14 cellular contexts compared by ENCODE assay signal in genomic region chr6:152246554-152247337, GRCh38.
DNase-seq lines count a peak whose midpoint lies in the region; ATAC-seq and TF ChIP-seq lines count a peak whose summit lies in the region.
"Had no signal": no experiment of that assay in that cellular context is flagged by ENCODE, and none has a peak within 500 bp of the region (broad histone marks: within the 10 kb centered on the region; RNA-seq: fewer than 3 reads in every experiment).

No MANE protein-coding gene starts in this region.

- DNase-seq in fibroblast of lung (ENCODE audit: low read depth in 2 of 2) (peak; percentile 32 to 42), myocyte (ENCODE audit: low read depth) (peak; percentile 56), vagina (ENCODE audit: extremely low spot score in 2 of 2) (no peak), HuH-7 (ENCODE audit: low spot score) (no peak), NCI-H82 treated with DMSO at 0.1 percent for 48 hours (lab: John Stamatoyannopoulos, UW; ENCODE audit: unreplicated experiment) (no peak)
- DNase-seq: activated naive CD4-positive, alpha-beta T cell treated with anti-CD3 and anti-CD28 coated beads for 36 hours; EL; MM.1S; NCI-H1930; small intestine; WERI-Rb-1 had no signal

- no peaks in the 10 kb centered on the region for H3K79me2 ChIP-seq in fibroblast of lung (ENCODE audit: control insufficient read depth, insufficient read depth, low read length)

- no peaks in the 10 kb centered on the region for H4K20me1 ChIP-seq in fibroblast of lung (ENCODE audit: control insufficient read depth, extremely low read depth, insufficient read depth, low read length)

- ATAC-seq in HG02588 (IDR thresholded peaks at IDR 0.05; ENCODE audit: unreplicated experiment), result no peak

- H3K27me3 ChIP-seq in fibroblast of lung (ENCODE audit: control insufficient read depth, insufficient read depth, low read length), result no peaks in the 10 kb centered on the region
- no peaks in the 10 kb centered on the region for H3K27me3 ChIP-seq in vagina

- H3K27ac ChIP-seq in angular gyrus (ENCODE audit: low read depth, low read length) (peak overlapping the region; percentile 24), fibroblast of lung (ENCODE audit: insufficient read depth, low read length) (no peak overlapping the region), vagina (peak overlapping the region; percentile 76)
- H3K27ac ChIP-seq: C4-2B had no signal

- H3K4me3 ChIP-seq in fibroblast of lung (replicated peaks in 1 of 4; ENCODE audit: control extremely low read depth in 1 of 4, insufficient read depth in 1 of 4, low read depth in 3 of 4, low read length in 4 of 4) (no peak overlapping the region), vagina (no peak overlapping the region)

- H2AFZ ChIP-seq in fibroblast of lung (ENCODE audit: low read length), result no peak overlapping the region

- TF ChIP-seq CTCF in fibroblast of lung (conservative IDR thresholded peaks at IDR 0.05 in 1 of 2, IDR thresholded peaks at IDR 0.05 in 1 of 2; ENCODE audit: low read depth in 1 of 2, low read length in 2 of 2), result no peak
- no peak for TF ChIP-seq CTCF in vagina (IDR thresholded peaks at IDR 0.05)

- H3K4me1 ChIP-seq in fibroblast of lung (ENCODE audit: control insufficient read depth, extremely low read depth, insufficient read depth, low read length) (no peaks in the 10 kb centered on the region), vagina (peaks cover 47% of the 10 kb centered on the region)

- intact Hi-C loops in vagina (cut with DNase I), result no loop called here

- H3K9ac ChIP-seq in fibroblast of lung (ENCODE audit: insufficient read depth, low read length), result no peak overlapping the region

- H3K9me3 ChIP-seq in fibroblast of lung (ENCODE audit: control insufficient read depth, insufficient read depth, low read depth, low read length) (no peaks in the 10 kb centered on the region), vagina (no peaks in the 10 kb centered on the region)

- no peak for TF ChIP-seq POLR2A in vagina (IDR thresholded peaks at IDR 0.05)

- no peak overlapping the region for H3K4me2 ChIP-seq in fibroblast of lung (ENCODE audit: extremely low read depth, insufficient read depth, low read length)

- H3K36me3 ChIP-seq in fibroblast of lung (ENCODE audit: control insufficient read depth, insufficient read depth, low read length), result no peaks in the 10 kb centered on the region
- H3K36me3 ChIP-seq in vagina, result no peaks in the 10 kb centered on the region
- H3K36me3 ChIP-seq: WERI-Rb-1 had no signal

Comparison
In these comparisons a context has a peak if more than half of its experiments do, and no peak if none do; other contexts are left out.
1. DNase-seq: peak in fibroblast of lung (2 of 2) and myocyte (single experiment); none in vagina (0 of 2), HuH-7 (single experiment) and NCI-H82 treated with DMSO at 0.1 percent for 48 hours (single experiment).